Comparison of ENCODE assay signal across 8 cellular contexts in genomic region chr11:60831143-60831500, GRCh38. TPM values are rescaled to one million over a fixed set of nuclear protein-coding genes. Genes with fewer than 3 reads are reported as not detected.
DNase-seq lines count a peak whose midpoint lies in the region; ATAC-seq and TF ChIP-seq lines count a peak whose summit lies in the region.

No MANE protein-coding gene starts in this region.

- TF ChIP-seq CTCF in osteocyte (IDR thresholded peaks at IDR 0.05) (peak; percentile 94), tibial artery (IDR thresholded peaks at IDR 0.05) (peak; percentile 86 to 93)

- peak; percentile 75 for ATAC-seq in GM21515 (IDR thresholded peaks at IDR 0.05; ENCODE audit: unreplicated experiment)

- H3K4me3 Mint-ChIP-seq in osteocyte (ENCODE audit: unreplicated experiment): no peak overlapping the region

- H3K27ac ChIP-seq in SJCRH30 (no peak overlapping the region), tibial artery (no peak overlapping the region)

- H3K36me3 Mint-ChIP-seq in osteocyte (ENCODE audit: unreplicated experiment): no peaks in the 10 kb centered on the region

- peaks cover 6% of the 10 kb centered on the region for H3K4me1 Mint-ChIP-seq in osteocyte (ENCODE audit: unreplicated experiment)

- H3K27me3 ChIP-seq in SJCRH30 (peaks cover 3% of the 10 kb centered on the region; the same call in 1 of the 2 replicates), tibial artery (peaks cover 0 to 7% of the 10 kb centered on the region in 2 donors)

- H3K4me1 ChIP-seq in SJCRH30: no peaks in the 10 kb centered on the region
- no peaks in the 10 kb centered on the region for H3K4me1 ChIP-seq in tibial artery

- DNase-seq in COLO668 (lab: John Stamatoyannopoulos, UW; ENCODE audit: unreplicated experiment) (peak; percentile 88), M059J (ENCODE audit: low read depth) (peak; percentile 79), SJCRH30 (peak; percentile 65 to 83), foreskin melanocyte (peak; percentile 50), osteocyte (ENCODE audit: extremely low spot score, unreplicated experiment) (peak; percentile 93), tibial artery (peak; percentile 82 to 88)
- DNase-seq in activated effector memory CD4-positive, alpha-beta T cell treated with anti-CD3 and anti-CD28 coated beads, Interleukin-2, amount 50 U/mL, for 16 hours: peak; percentile 92

- H3K9me3 Mint-ChIP-seq in osteocyte (ENCODE audit: unreplicated experiment): no peaks in the 10 kb centered on the region

- H3K36me3 ChIP-seq in SJCRH30 (no peaks in the 10 kb centered on the region), tibial artery (no peaks in the 10 kb centered on the region)

- intact Hi-C loops in tibial artery (cut with DNase I; ENCODE audit: low total_unique reads): loop anchor here (2.0 to 5.0 kb wide), 2 partner anchors 70 to 356 kb away; no protein-coding TSS in a partner anchor

- H3K27me3 Mint-ChIP-seq in osteocyte (ENCODE audit: unreplicated experiment): peaks cover 46% of the 10 kb centered on the region

- H3K9me3 ChIP-seq in SJCRH30 (replicated peaks): no peaks in the 10 kb centered on the region
- H3K9me3 ChIP-seq in tibial artery: no peaks in the 10 kb centered on the region

- H3K27ac Mint-ChIP-seq in osteocyte (ENCODE audit: unreplicated experiment): no peak overlapping the region

- H3K4me3 ChIP-seq in SJCRH30: no peak overlapping the region
- no peak overlapping the region for H3K4me3 ChIP-seq in tibial artery

RNA-seq across cellular contexts. Expression of gene CCDC86, which starts 10.8 kb away (rescaled TPM):
- total RNA-seq in M059J (2014; rRNA removed; shearing (Covaris generic)): 13.9 and 19.7 TPM in 2 replicates
- total RNA-seq in SJCRH30 (2014; rRNA removed; shearing (Covaris generic)): 21.9 and 24.9 TPM in 2 replicates
- 25.9 and 27.4 TPM in 2 replicates for total RNA-seq in osteocyte

RNA-seq across cellular contexts. Expression of gene PTGDR2, which starts 24.6 kb away (rescaled TPM):
- 0.07 TPM in 1 of 2 replicates, not detected in the other for total RNA-seq in M059J (2014; rRNA removed; shearing (Covaris generic))
- total RNA-seq in SJCRH30 (2014; rRNA removed; shearing (Covaris generic)): not detected in 2 replicates
- 0.68 and 0.91 TPM in 2 replicates for total RNA-seq in osteocyte

RNA-seq across cellular contexts. Expression of gene ZP1, which starts 36.2 kb away (rescaled TPM):
- total RNA-seq in M059J (2014; rRNA removed; shearing (Covaris generic)): 1.3 TPM in 1 of 2 replicates, not detected in the other
- total RNA-seq in SJCRH30 (2014; rRNA removed; shearing (Covaris generic)): not detected in 2 replicates
- total RNA-seq in osteocyte: not detected in 2 replicates

RNA-seq across cellular contexts. Expression of gene MS4A10, which starts 46.0 kb away (rescaled TPM):
- total RNA-seq in M059J (2014; rRNA removed; shearing (Covaris generic)): not detected in 2 replicates
- total RNA-seq in SJCRH30 (2014; rRNA removed; shearing (Covaris generic)): not detected in 2 replicates
- total RNA-seq in osteocyte: not detected in 2 replicates
